In the genomic region with DNA sequence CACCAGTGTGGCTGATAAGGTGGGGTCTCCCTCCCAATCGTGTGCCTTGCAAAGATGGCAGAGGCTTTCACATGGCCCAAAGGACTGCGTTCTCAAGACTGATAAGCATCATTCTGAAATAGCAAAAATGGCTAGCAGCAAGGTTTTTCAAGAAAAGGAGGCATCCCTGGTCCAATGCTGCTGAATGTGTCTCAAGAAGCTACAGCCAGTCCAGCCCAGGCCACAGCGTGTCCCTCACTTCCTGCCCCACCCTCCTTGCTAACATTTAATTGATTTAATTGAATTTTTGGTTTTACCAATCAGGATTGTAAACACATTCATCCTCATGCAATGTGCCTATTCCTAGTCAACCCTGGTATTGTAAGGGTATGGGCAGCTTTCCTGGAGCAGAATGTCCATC, we compare ENCODE assay signal across 27 cellular contexts. TPM values are rescaled to one million over a fixed set of nuclear protein-coding genes. Genes with fewer than 3 reads are reported as not detected.
A peak's percentile ranks its signal among the peaks of the same experiment; 100 is the strongest.
DNase-seq lines count a peak whose midpoint lies in the region; FAIRE-seq and TF ChIP-seq lines count a peak whose summit lies in the region.
"Had no signal": no experiment of that assay in that cellular context is flagged by ENCODE, and none has a peak within 500 bp of the region (broad histone marks: within the 10 kb centered on the region; RNA-seq: fewer than 3 reads in every experiment).

No MANE protein-coding gene starts in this region.

- TF ChIP-seq CTCF in glutamatergic neuron (IDR thresholded peaks at IDR 0.05; ENCODE audit: partially characterized antibody, unreplicated experiment): no peak
- no peak for TF ChIP-seq CTCF in smooth muscle cell (IDR thresholded peaks at IDR 0.05; ENCODE audit: borderline replicate concordance, insufficient read depth, poor library complexity, severe bottlenecking)

- H3K9ac ChIP-seq in smooth muscle cell (ENCODE audit: low read depth): no peak overlapping the region

- no peak for FAIRE-seq in H54 (lab: Jason Lieb, UNC)
- FAIRE-seq: GM19239, RCC 7860 had no signal

- H3K36me3 ChIP-seq in smooth muscle cell (ENCODE audit: low read depth): no peaks in the 10 kb centered on the region
- H3K36me3 ChIP-seq: gastrocnemius medialis, MG63, ovary had no signal

- H3F3A ChIP-seq in smooth muscle cell (ENCODE audit: low read depth): no peaks in the 10 kb centered on the region

- DNase-seq in COR-L47 (lab: John Stamatoyannopoulos, UW): peak; percentile 28
- DNase-seq in NCI-H69 (lab: John Stamatoyannopoulos, UW): peak; percentile 58
- DNase-seq in glutamatergic neuron: no peak
- DNase-seq in smooth muscle cell (lab: John Stamatoyannopoulos, UW; ENCODE audit: unreplicated experiment): no peak
- no peak for DNase-seq in mucosa of gallbladder (ENCODE audit: low spot score)
- DNase-seq in globus pallidus (ENCODE audit: low spot score): no peak
- no peak for DNase-seq in H54 (ENCODE audit: insufficient read length, low spot score)
- DNase-seq: activated CD4-positive, alpha-beta T cell treated with anti-CD3 and anti-CD28 coated beads for 36 hours; activated CD8-positive, alpha-beta T cell treated with anti-CD3 and anti-CD28 coated beads, Interleukin-2, amount 10 ng/mL, durations not matched to agents 7 days and 5 days; CD4-positive, CD25-positive, alpha-beta regulatory T cell; dorsolateral prefrontal cortex; gastrocnemius medialis; GOT3; hippocampal formation; KG1; nephron progenitor cell; ovary; SIG-M5; stimulated activated CD4-positive, alpha-beta T cell treated with anti-CD3 and anti-CD28 coated beads, Interleukin-12 subunit alpha, Interleukin-12 subunit beta, amount 100 ng/mL, for 4 hours; stimulated activated CD4-positive, alpha-beta T cell treated with anti-CD3 and anti-CD28 coated beads, Interleukin-2, amount 100 ng/mL, for 48 hours; stimulated activated naive CD8-positive, alpha-beta T cell treated with anti-CD3 and anti-CD28 coated beads, Interleukin-15, amount 100 ng/mL, for 72 hours; SW 1271 had no signal

- H3K36me3 Mint-ChIP-seq in glutamatergic neuron (ENCODE audit: unreplicated experiment): peaks cover 8% of the 10 kb centered on the region
- H3K36me3 Mint-ChIP-seq: activated naive CD4-positive, alpha-beta T cell treated with anti-CD3 and anti-CD28 coated beads, Interleukin-2, amount 50 U/mL, for 24 hours; CD4-positive, CD25-positive, alpha-beta regulatory T cell had no signal

- H3K27ac ChIP-seq in smooth muscle cell (ENCODE audit: low read depth): peak overlapping the region; percentile 62
- H3K27ac ChIP-seq: gastrocnemius medialis, ovary had no signal

- peaks cover 49% of the 10 kb centered on the region for H3K27me3 Mint-ChIP-seq in glutamatergic neuron (ENCODE audit: unreplicated experiment)
- H3K27me3 Mint-ChIP-seq: activated CD4-positive, alpha-beta T cell treated with anti-CD3 and anti-CD28 coated beads for 36 hours; activated naive CD4-positive, alpha-beta T cell treated with anti-CD3 and anti-CD28 coated beads, Interleukin-2, amount 50 U/mL, for 24 hours had no signal

- no peak overlapping the region for H3K4me3 ChIP-seq in smooth muscle cell
- H3K4me3 ChIP-seq: dorsolateral prefrontal cortex, gastrocnemius medialis, lung, MG63, ovary had no signal

- no peak overlapping the region for H3K4me3 Mint-ChIP-seq in glutamatergic neuron (ENCODE audit: unreplicated experiment)
- H3K4me3 Mint-ChIP-seq: activated CD4-positive, alpha-beta T cell treated with anti-CD3 and anti-CD28 coated beads for 36 hours; activated CD8-positive, alpha-beta T cell treated with anti-CD3 and anti-CD28 coated beads, Interleukin-2, amount 10 ng/mL, durations not matched to agents 7 days and 5 days; activated naive CD4-positive, alpha-beta T cell treated with anti-CD3 and anti-CD28 coated beads, Interleukin-2, amount 50 U/mL, for 24 hours; CD4-positive, CD25-positive, alpha-beta regulatory T cell; nephron progenitor cell; stimulated activated naive CD8-positive, alpha-beta T cell treated with anti-CD3 and anti-CD28 coated beads, Interleukin-15, amount 100 ng/mL, for 72 hours had no signal

- no peaks in the 10 kb centered on the region for H3K9me3 ChIP-seq in smooth muscle cell (replicated peaks; ENCODE audit: low read depth)
- H3K9me3 ChIP-seq: gastrocnemius medialis, MG63, ovary had no signal

- no peaks in the 10 kb centered on the region for H4K20me1 ChIP-seq in smooth muscle cell (ENCODE audit: low read depth)

- H3K4me2 ChIP-seq in smooth muscle cell: peak overlapping the region; percentile 57

- no peak for TF ChIP-seq POLR2A in H54 (IDR thresholded peaks at IDR 0.05; ENCODE audit: low read depth, low read length)

- H3K4me1 ChIP-seq in smooth muscle cell (ENCODE audit: low read depth): peaks cover 3% of the 10 kb centered on the region

- H3K4me1 Mint-ChIP-seq in glutamatergic neuron (ENCODE audit: low read depth, unreplicated experiment): peaks cover 64% of the 10 kb centered on the region
- H3K4me1 Mint-ChIP-seq: activated CD4-positive, alpha-beta T cell treated with anti-CD3 and anti-CD28 coated beads for 36 hours; activated naive CD4-positive, alpha-beta T cell treated with anti-CD3 and anti-CD28 coated beads, Interleukin-2, amount 50 U/mL, for 24 hours; CD4-positive, CD25-positive, alpha-beta regulatory T cell; stimulated activated naive CD8-positive, alpha-beta T cell treated with anti-CD3 and anti-CD28 coated beads, Interleukin-15, amount 100 ng/mL, for 72 hours had no signal

- 91% methylated on average over 3 of the region's 3 CpGs for WGBS in smooth muscle cell (ENCODE audit: low lambda C conversion rate)

- peaks cover 57% of the 10 kb centered on the region for H3K9me3 Mint-ChIP-seq in glutamatergic neuron (ENCODE audit: unreplicated experiment)
- H3K9me3 Mint-ChIP-seq: activated naive CD4-positive, alpha-beta T cell treated with anti-CD3 and anti-CD28 coated beads, Interleukin-2, amount 50 U/mL, for 24 hours; CD4-positive, CD25-positive, alpha-beta regulatory T cell; nephron progenitor cell; stimulated activated naive CD8-positive, alpha-beta T cell treated with anti-CD3 and anti-CD28 coated beads, Interleukin-15, amount 100 ng/mL, for 72 hours had no signal

- H3K27ac Mint-ChIP-seq in glutamatergic neuron (ENCODE audit: unreplicated experiment): peak overlapping the region; percentile 33
- H3K27ac Mint-ChIP-seq: activated CD4-positive, alpha-beta T cell treated with anti-CD3 and anti-CD28 coated beads for 36 hours; activated CD8-positive, alpha-beta T cell treated with anti-CD3 and anti-CD28 coated beads, Interleukin-2, amount 10 ng/mL, durations not matched to agents 7 days and 5 days; activated naive CD4-positive, alpha-beta T cell treated with anti-CD3 and anti-CD28 coated beads, Interleukin-2, amount 50 U/mL, for 24 hours; nephron progenitor cell; stimulated activated naive CD8-positive, alpha-beta T cell treated with anti-CD3 and anti-CD28 coated beads, Interleukin-15, amount 100 ng/mL, for 72 hours had no signal

- H2AFZ ChIP-seq in smooth muscle cell (ENCODE audit: low read depth): no peak overlapping the region

- H3K79me2 ChIP-seq in smooth muscle cell (ENCODE audit: low read depth): no peaks in the 10 kb centered on the region

- H3K27me3 ChIP-seq in smooth muscle cell (ENCODE audit: low read depth): no peaks in the 10 kb centered on the region
- H3K27me3 ChIP-seq: dorsolateral prefrontal cortex, gastrocnemius medialis, MG63, ovary had no signal

RNA-seq across cellular contexts. Expression of gene C14orf132, which starts 55.9 kb away (rescaled TPM):
- 552 TPM for total RNA-seq in glutamatergic neuron (ENCODE audit: unreplicated experiment)
- total RNA-seq in smooth muscle cell: 35.5 and 36.3 TPM in 2 replicates
- 23.9 and 38.0 TPM in 2 replicates for polyA plus RNA-seq in smooth muscle cell
- total RNA-seq in mucosa of gallbladder: 9.5 TPM

Comparison
In these comparisons a context has a peak if more than half of its experiments do, and no peak if none do; other contexts are left out.
1. DNase-seq: peak in COR-L47 (single experiment) and NCI-H69 (single experiment); none in glutamatergic neuron (single experiment), smooth muscle cell (single experiment), mucosa of gallbladder (single experiment), globus pallidus (single experiment) and H54 (single experiment).
2. RNA of gene C14orf132, which starts 55.9 kb away (total RNA-seq): 552 TPM in glutamatergic neuron (single experiment); 35.5 to 36.3 TPM in smooth muscle cell and 9.5 TPM in mucosa of gallbladder (single experiment); every median in the first group is over 10 times any median in the second.